ENCODE assay signal across 15 cellular contexts in genomic region chr21:25560151-25560783, GRCh38. TPM values are rescaled to one million over a fixed set of nuclear protein-coding genes. Genes with fewer than 3 reads are reported as not detected.
DNase-seq lines count a peak whose midpoint lies in the region; ATAC-seq, FAIRE-seq and TF ChIP-seq lines count a peak whose summit lies in the region.
"Had no signal": no experiment of that assay in that cellular context is flagged by ENCODE, and none has a peak within 500 bp of the region (broad histone marks: within the 10 kb centered on the region; RNA-seq: fewer than 3 reads in every experiment).

No MANE protein-coding gene starts in this region.

- H3K4me2 ChIP-seq in HepG2 (ENCODE audit: low read depth, low read length): no peak overlapping the region

- CTCF ChIA-PET in HepG2 (lab: Yijun Ruan, JAX; ENCODE audit: low intra/inter-chr PET ratio, low total read pairs): no interaction called here

- H2AFZ ChIP-seq in HepG2 (ENCODE audit: low read length): no peak overlapping the region

- no peak overlapping the region for H3K4me3 ChIP-seq in right lobe of liver
- H3K4me3 ChIP-seq in HepG2 (replicated peaks in 1 of 3; ENCODE audit: insufficient read depth in 1 of 3, low read depth in 2 of 3, low read length in 3 of 3): no peak overlapping the region
- H3K4me3 ChIP-seq in fibroblast of pulmonary artery (replicated peaks; ENCODE audit: low read depth, low read length): no peak overlapping the region
- H3K4me3 ChIP-seq in gastroesophageal sphincter: no peak overlapping the region
- H3K4me3 ChIP-seq: suprapubic skin had no signal

- H3K9me3 ChIP-seq in right lobe of liver: no peaks in the 10 kb centered on the region
- H3K9me3 ChIP-seq in HepG2 (ENCODE audit: low read length): no peaks in the 10 kb centered on the region
- no peaks in the 10 kb centered on the region for H3K9me3 ChIP-seq in gastroesophageal sphincter
- H3K9me3 ChIP-seq: suprapubic skin had no signal

- H3K79me2 ChIP-seq in HepG2 (ENCODE audit: insufficient read depth, low read length): no peaks in the 10 kb centered on the region

- H3K27me3 ChIP-seq in right lobe of liver: no peaks in the 10 kb centered on the region
- H3K27me3 ChIP-seq in HepG2 (ENCODE audit: control insufficient read depth in 1 of 2, insufficient read depth in 2 of 2, low read length in 2 of 2): no peaks in the 10 kb centered on the region
- no peaks in the 10 kb centered on the region for H3K27me3 ChIP-seq in gastroesophageal sphincter
- H3K27me3 ChIP-seq: suprapubic skin had no signal

- no peaks in the 10 kb centered on the region for H3K36me3 ChIP-seq in right lobe of liver
- 0 out of 5 replicates have a peak, but pooled peaks cover 0 to under 1% of the 10 kb centered on the region in 2 experiments for H3K36me3 ChIP-seq in HepG2 (replicated peaks in 1 of 2; ENCODE audit: control insufficient read depth in 1 of 2, insufficient read depth in 2 of 2, low read length in 2 of 2)
- H3K36me3 ChIP-seq in gastroesophageal sphincter: peaks cover 0 to 5% of the 10 kb centered on the region in 2 donors
- H3K36me3 ChIP-seq: suprapubic skin had no signal

- DNase-seq in right lobe of liver (peak in 1 of 3 donors; percentile 42), HepG2 (ENCODE audit: low spot score) (no peak), RPMI7951 (ENCODE audit: low read depth) (peak; percentile 9), fibroblast of pulmonary artery (ENCODE audit: low read depth) (peak; percentile 23), NCI-H187 treated with DMSO at 0.1 percent for 48 hours (lab: John Stamatoyannopoulos, UW) (no peak)
- DNase-seq: amniotic stem cell; effector CD8-positive, alpha-beta T cell; head of caudate nucleus; NCI-H1694; stimulated activated CD4-positive, alpha-beta T cell treated with anti-CD3 and anti-CD28 coated beads, Interleukin-4, amount 100 ng/mL, for 24 hours had no signal

- TF ChIP-seq POLR2A in right lobe of liver (IDR thresholded peaks at IDR 0.05) (no peak), HepG2 (IDR thresholded peaks at IDR 0.05; ENCODE audit: insufficient read depth in 1 of 2, low read depth in 2 of 2, low read length in 2 of 2) (no peak), gastroesophageal sphincter (IDR thresholded peaks at IDR 0.05) (no peak)

- no peak for TF ChIP-seq RAD21 in HepG2 (CRISPR knock-in tag; IDR thresholded peaks at IDR 0.05)

- in situ Hi-C loops in HepG2 (cut with HindIII; ENCODE audit: extremely low pct_ligation_motif_present, low pct_unique_long_range_greater_than_20kb): no loop called here

- no peak overlapping the region for H3K27ac ChIP-seq in right lobe of liver
- no peak overlapping the region for H3K27ac ChIP-seq in HepG2 (ENCODE audit: extremely low read length, insufficient read depth, low read length)
- no peak overlapping the region for H3K27ac ChIP-seq in gastroesophageal sphincter
- H3K27ac ChIP-seq: C4-2B, suprapubic skin had no signal

- ATAC-seq in right lobe of liver (peak; percentile 24 to 35 (median 30)), HepG2 (no peak), gastroesophageal sphincter (no peak), HG03342 (IDR thresholded peaks at IDR 0.05; ENCODE audit: unreplicated experiment) (no peak), GM21381 (IDR thresholded peaks at IDR 0.05; ENCODE audit: unreplicated experiment) (no peak)

- TF ChIP-seq CTCF in right lobe of liver (IDR thresholded peaks at IDR 0.05) (no peak), HepG2 (CRISPR knock-in tag; IDR thresholded peaks at IDR 0.05) (no peak), fibroblast of pulmonary artery (IDR thresholded peaks at IDR 0.05; ENCODE audit: low read length, missing control alignments) (no peak), gastroesophageal sphincter (IDR thresholded peaks at IDR 0.05) (no peak)

- FAIRE-seq in HepG2 (lab: Jason Lieb, UNC): no peak

- TF ChIP-seq EP300 in HepG2 (IDR thresholded peaks at IDR 0.05; ENCODE audit: low read depth in 2 of 2, low read length in 2 of 2): no peak
- no peak for TF ChIP-seq EP300 in HepG2 (CRISPR knock-in tag; IDR thresholded peaks at IDR 0.05; ENCODE audit: borderline replicate concordance)
- no peak for TF ChIP-seq EP300 in gastroesophageal sphincter (IDR thresholded peaks at IDR 0.05)

- intact Hi-C loops in right lobe of liver (cut with DNase I) (no loop called here), HepG2 (cut with micrococcal nuclease; ENCODE audit: unreplicated experiment) (no loop called here)

- POLR2A ChIA-PET in HepG2 (lab: Yijun Ruan, JAX): no interaction called here

- H3K9ac ChIP-seq in HepG2 (ENCODE audit: insufficient read depth, low read depth, low read length): no peak overlapping the region

- WGBS in right lobe of liver (ENCODE audit: insufficient coverage, low coverage, low lambda C conversion rate, missing lambda C conversion rate): 67% methylated on average over 5 of the region's 5 CpGs
- WGBS in HepG2 (ENCODE audit: low lambda C conversion rate): 92% methylated on average over 5 of the region's 5 CpGs
- 66 to 79% methylated on average over 5 of the region's 5 CpGs for WGBS in gastroesophageal sphincter (ENCODE audit: low coverage in 1 of 2), 2 donors

- peaks cover 0 to 8% (median 0%) of the 10 kb centered on the region in 4 donors for H3K4me1 ChIP-seq in right lobe of liver
- peaks cover 20% of the 10 kb centered on the region for H3K4me1 ChIP-seq in HepG2 (ENCODE audit: insufficient read depth, low read length)
- peaks cover 0 to 9% (median 0%) of the 10 kb centered on the region in 3 donors for H3K4me1 ChIP-seq in gastroesophageal sphincter

- no peaks in the 10 kb centered on the region for H4K20me1 ChIP-seq in HepG2 (ENCODE audit: insufficient read depth, low read length)

- BruUV-seq in HepG2 (replicated peaks; lab: Mats Ljungman, UMichigan): no TSS peak

TF ChIP-seq in HepG2, 621 proteins besides CTCF, POLR2A, EP300 and RAD21 (continues in another document):
- no peak for TF ChIP-seq NR0B2 (CRISPR knock-in tag; IDR thresholded peaks at IDR 0.05)
- no peak for TF ChIP-seq ZBTB38 (CRISPR knock-in tag; IDR thresholded peaks at IDR 0.05)
- TF ChIP-seq TP53 (CRISPR knock-in tag; conservative IDR thresholded peaks at IDR 0.05): no peak
- TF ChIP-seq ZNF775 (CRISPR knock-in tag; IDR thresholded peaks at IDR 0.05; ENCODE audit: borderline replicate concordance): no peak
- TF ChIP-seq REST (IDR thresholded peaks at IDR 0.05; ENCODE audit: borderline replicate concordance in 1 of 2, low read depth in 1 of 2, low read length in 2 of 2): no peak
- no peak for TF ChIP-seq ZNF329 (CRISPR knock-in tag; IDR thresholded peaks at IDR 0.05; ENCODE audit: low read depth)

RNA-seq across cellular contexts. Expression of gene MRPL39, which starts 47.0 kb away (rescaled TPM):
- 10 to 100 TPM; 18.4 to 23.8 (median 19.5) TPM for total RNA-seq in right lobe of liver
- total RNA-seq in HepG2 (2016; rRNA removed; fragmentation: Illumina TruSeq; extraction: Trizol): 91.2 and 141 TPM in 2 replicates
- 11.9 and 12.5 TPM in 2 replicates for total RNA-seq in HepG2 (2016; cell fraction: cytosol; rRNA removed; fragmentation: Illumina TruSeq; extraction: Trizol; ENCODE audit: low read depth)
- 88.8 and 142 TPM in 2 replicates for total RNA-seq in HepG2 (2016; cell fraction: insoluble cytoplasmic fraction; rRNA removed; fragmentation: Illumina TruSeq; extraction: Trizol)
- 14.3 and 18.5 TPM in 2 replicates for total RNA-seq in HepG2 (2016; cell fraction: membrane; rRNA removed; fragmentation: Illumina TruSeq; extraction: Trizol)
- 33.8 and 40.4 TPM in 2 replicates for total RNA-seq in HepG2 (2016; cell fraction: nucleus; rRNA removed; fragmentation: Illumina TruSeq; extraction: Trizol)
- 19.8 and 29.1 TPM in 2 replicates for polyA plus RNA-seq in HepG2 (2011; rRNA removed)
- polyA plus RNA-seq in HepG2 (2011; cell fraction: cytosol; rRNA removed): 11.8 and 15.2 TPM in 2 replicates
- 4.5 and 5.4 TPM in 2 replicates for polyA plus RNA-seq in HepG2 (2011; cell fraction: nucleus; rRNA removed)
- polyA plus RNA-seq in HepG2 (2012): 27.8 and 42.6 TPM in 2 replicates
- polyA plus RNA-seq in HepG2 (2016; cell fraction: cytosol; fragmentation: Illumina TruSeq; extraction: Trizol; ENCODE audit: low read depth): 7.7 and 8.7 TPM in 2 replicates
- 109 and 121 TPM in 2 replicates for polyA plus RNA-seq in HepG2 (2016; cell fraction: insoluble cytoplasmic fraction; fragmentation: Illumina TruSeq; extraction: Trizol; ENCODE audit: low read depth)
- 9.3 and 12.6 TPM in 2 replicates for polyA plus RNA-seq in HepG2 (2016; cell fraction: membrane; fragmentation: Illumina TruSeq; extraction: Trizol; ENCODE audit: low read depth)
- polyA plus RNA-seq in HepG2 (2016; cell fraction: nucleus; fragmentation: Illumina TruSeq; extraction: Trizol; ENCODE audit: insufficient read depth, low read depth): 31.3 and 36.3 TPM in 2 replicates
- 5.1 and 12.3 TPM in 2 replicates for polyA minus RNA-seq in HepG2 (2011; rRNA and poly(A)+ RNA removed; ENCODE audit: low replicate concordance)
- 11.0 and 11.9 TPM in 2 replicates for polyA minus RNA-seq in HepG2 (2011; cell fraction: cytosol; rRNA and poly(A)+ RNA removed)
- polyA minus RNA-seq in HepG2 (2011; cell fraction: nucleus; rRNA and poly(A)+ RNA removed): 23.2 and 30.5 TPM in 2 replicates
- total RNA-seq in RPMI7951 (2014; rRNA removed; shearing (Covaris generic)): 68.1 and 80.5 TPM in 2 replicates
- total RNA-seq in gastroesophageal sphincter: 10 to 100 TPM; 17.0 to 37.4 (median 25.4) TPM

Comparison
In these comparisons a context has a peak if more than half of its experiments do, and no peak if none do; other contexts are left out.
1. ATAC-seq: peak in right lobe of liver (4 of 4); none in HepG2 (single experiment), gastroesophageal sphincter (single experiment), HG03342 (single experiment) and GM21381 (single experiment).
2. DNase-seq: peak in RPMI7951 (single experiment) and fibroblast of pulmonary artery (single experiment); none in HepG2 (single experiment) and NCI-H187 treated with DMSO at 0.1 percent for 48 hours (single experiment).